In the genomic region with DNA sequence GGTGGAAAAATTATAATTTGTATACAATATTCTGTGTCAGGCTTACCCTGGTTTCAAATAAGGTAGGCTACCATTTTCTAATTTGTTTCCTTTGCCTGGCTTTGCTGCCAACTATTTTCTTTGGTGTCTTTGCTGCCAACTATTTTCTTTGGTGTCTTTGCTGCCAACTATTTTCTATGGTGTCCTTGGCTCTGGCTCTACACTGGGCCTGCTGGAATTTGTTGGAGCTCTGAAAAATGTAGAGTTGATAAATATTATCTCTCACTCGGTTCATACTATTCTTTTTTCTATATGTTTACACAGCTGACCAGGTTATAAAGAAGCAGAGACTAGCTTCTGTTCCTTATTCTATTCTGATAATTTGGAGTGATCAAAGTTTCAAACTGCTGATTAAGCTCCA, we compare ENCODE assay signal across 26 cellular contexts.
"Had no signal": no experiment of that assay in that cellular context is flagged by ENCODE, and none has a peak within 500 bp of the region (broad histone marks: within the 10 kb centered on the region; RNA-seq: fewer than 3 reads in every experiment).

No MANE protein-coding gene starts in this region.

- H3K36me3 ChIP-seq: adrenal gland, Peyer's patch had no signal

- H3K9me3 ChIP-seq: adrenal gland, Peyer's patch had no signal

- H3K4me3 Mint-ChIP-seq: activated naive CD4-positive, alpha-beta T cell treated with anti-CD3 and anti-CD28 coated beads, Interleukin-2, amount 10 ng/mL, durations not matched to agents 7 days and 5 days; activated naive CD8-positive, alpha-beta T cell treated with anti-CD3 and anti-CD28 coated beads, Interleukin-2, amount 10 ng/mL, durations not matched to agents 7 days and 5 days; activated T-helper 17 cell treated with anti-CD3 and anti-CD28 coated beads, Interleukin-2, amount 50 U/mL, for 72 hours; T-helper 17 cell; WTC11 had no signal

- DNase-seq: activated CD4-positive, alpha-beta T cell treated with anti-CD3 and anti-CD28 coated beads for 48 hours; activated CD4-positive, alpha-beta T cell treated with anti-CD3 and anti-CD28 coated beads, Interleukin-2, amount 50 U/mL, for 48 hours; activated CD4-positive, CD25-positive, alpha-beta regulatory T cell treated with anti-CD3 and anti-CD28 coated beads, Interleukin-2, amount 50 U/mL, for 72 hours; activated CD8-positive, alpha-beta memory T cell treated with anti-CD3 and anti-CD28 coated beads for 24 hours; activated gamma-delta T cell; activated naive CD4-positive, alpha-beta T cell treated with anti-CD3 and anti-CD28 coated beads, Interleukin-2, amount 10 ng/mL, durations not matched to agents 7 days and 5 days; activated naive CD8-positive, alpha-beta T cell treated with anti-CD3 and anti-CD28 coated beads, Interleukin-2, amount 10 ng/mL, durations not matched to agents 7 days and 5 days; activated T-cell treated with anti-CD3 and anti-CD28 coated beads, Interleukin-2, amount 50 U/mL, for 48 hours; anterior cingulate cortex; central memory CD4-positive, alpha-beta T cell; KG1; NCI-H1092; NCI-H1417; NCI-H1694 treated with DMSO at 0.1 percent for 48 hours; NCI-H2029 treated with DMSO at 0.1 percent for 48 hours; NCI-H345; NCI-H524; Peyer's patch; SHP77 treated with DMSO at 0.1 percent for 48 hours; T-helper 17 cell; T-helper 9 cell had no signal

- H3K4me1 ChIP-seq: adrenal gland, Peyer's patch had no signal

- ATAC-seq: activated T-helper 17 cell treated with anti-CD3 and anti-CD28 coated beads, Interleukin-2, amount 50 U/mL, for 72 hours; T-helper 17 cell; WTC11 had no signal

- H3K27ac ChIP-seq: adrenal gland, Peyer's patch, RWPE1 had no signal

- H3K4me3 ChIP-seq: adrenal gland, Peyer's patch had no signal

- H3K27me3 ChIP-seq: adrenal gland, Peyer's patch had no signal

- H3K4me1 Mint-ChIP-seq: activated naive CD4-positive, alpha-beta T cell treated with anti-CD3 and anti-CD28 coated beads, Interleukin-2, amount 10 ng/mL, durations not matched to agents 7 days and 5 days; activated naive CD8-positive, alpha-beta T cell treated with anti-CD3 and anti-CD28 coated beads, Interleukin-2, amount 10 ng/mL, durations not matched to agents 7 days and 5 days; activated T-helper 17 cell treated with anti-CD3 and anti-CD28 coated beads, Interleukin-2, amount 50 U/mL, for 72 hours; T-helper 17 cell; WTC11 had no signal

- FAIRE-seq: bronchial epithelial cell had no signal

- H3K27me3 Mint-ChIP-seq: activated naive CD4-positive, alpha-beta T cell treated with anti-CD3 and anti-CD28 coated beads, Interleukin-2, amount 10 ng/mL, durations not matched to agents 7 days and 5 days; activated naive CD8-positive, alpha-beta T cell treated with anti-CD3 and anti-CD28 coated beads, Interleukin-2, amount 10 ng/mL, durations not matched to agents 7 days and 5 days; activated T-helper 17 cell treated with anti-CD3 and anti-CD28 coated beads, Interleukin-2, amount 50 U/mL, for 72 hours; T-helper 17 cell had no signal

- H3K36me3 Mint-ChIP-seq: activated naive CD4-positive, alpha-beta T cell treated with anti-CD3 and anti-CD28 coated beads, Interleukin-2, amount 10 ng/mL, durations not matched to agents 7 days and 5 days; activated naive CD8-positive, alpha-beta T cell treated with anti-CD3 and anti-CD28 coated beads, Interleukin-2, amount 10 ng/mL, durations not matched to agents 7 days and 5 days; WTC11 had no signal

- H3K9me3 Mint-ChIP-seq: activated naive CD8-positive, alpha-beta T cell treated with anti-CD3 and anti-CD28 coated beads, Interleukin-2, amount 10 ng/mL, durations not matched to agents 7 days and 5 days; WTC11 had no signal
